ENCODE assay signal across 19 cellular contexts in genomic region chr16:87414251-87414680, GRCh38. TPM values are rescaled to one million over a fixed set of nuclear protein-coding genes. Genes with fewer than 3 reads are reported as not detected.
DNase-seq lines count a peak whose midpoint lies in the region; ATAC-seq and TF ChIP-seq lines count a peak whose summit lies in the region.
"Had no signal": no experiment of that assay in that cellular context is flagged by ENCODE, and none has a peak within 500 bp of the region (broad histone marks: within the 10 kb centered on the region; RNA-seq: fewer than 3 reads in every experiment).

No MANE protein-coding gene starts in this region.

- H3K36me3 ChIP-seq in sigmoid colon: peaks cover 18 to 97% (median 38%) of the 10 kb centered on the region in 4 donors
- H3K36me3 ChIP-seq: SJCRH30 had no signal

- TF ChIP-seq POLR2A in sigmoid colon (IDR thresholded peaks at IDR 0.05): no peak
- no peak for TF ChIP-seq POLR2A in erythroblast (IDR thresholded peaks at IDR 0.05; ENCODE audit: low read length)

- no peaks in the 10 kb centered on the region for H3K4me1 ChIP-seq in sigmoid colon
- H3K4me1 ChIP-seq: BLaER1 treated with 17β-estradiol and CSF1 and Interleukin-3, amounts not matched to agents 10 nM and 100 nM; SJCRH30 had no signal

- H3K36me3 Mint-ChIP-seq in activated T-cell treated with anti-CD3 and anti-CD28 coated beads, Interleukin-2, amount 50 U/mL, for 72 hours (ENCODE audit: insufficient read depth in 2 of 2): peaks cover 2 to 3% of the 10 kb centered on the region in 2 donors
- H3K36me3 Mint-ChIP-seq in HFFc6 (ENCODE audit: low read depth): peaks cover 23% of the 10 kb centered on the region

- H3K27ac ChIP-seq in sigmoid colon: no peak overlapping the region
- H3K27ac ChIP-seq: BLaER1 treated with 17β-estradiol and CSF1 and Interleukin-3, amounts not matched to agents 10 nM and 100 nM; SJCRH30 had no signal

- peak overlapping the region; percentile 33 for H3K27ac Mint-ChIP-seq in activated T-cell treated with anti-CD3 and anti-CD28 coated beads, Interleukin-2, amount 50 U/mL, for 72 hours
- H3K27ac Mint-ChIP-seq in HFFc6: no peak overlapping the region
- H3K27ac Mint-ChIP-seq: IgD-negative memory B cell had no signal

- peaks cover 9% of the 10 kb centered on the region for H3K4me1 Mint-ChIP-seq in activated T-cell treated with anti-CD3 and anti-CD28 coated beads, Interleukin-2, amount 50 U/mL, for 72 hours (ENCODE audit: low read depth)
- H3K4me1 Mint-ChIP-seq in HFFc6 (ENCODE audit: low read depth): no peaks in the 10 kb centered on the region
- H3K4me1 Mint-ChIP-seq: CD8-positive, alpha-beta memory T cell had no signal

- no peaks in the 10 kb centered on the region for H3K9me3 Mint-ChIP-seq in activated T-cell treated with anti-CD3 and anti-CD28 coated beads, Interleukin-2, amount 50 U/mL, for 72 hours
- no peaks in the 10 kb centered on the region for H3K9me3 Mint-ChIP-seq in HFFc6
- H3K9me3 Mint-ChIP-seq: CD8-positive, alpha-beta memory T cell; IgD-negative memory B cell had no signal

- H3K27me3 Mint-ChIP-seq in activated T-cell treated with anti-CD3 and anti-CD28 coated beads, Interleukin-2, amount 50 U/mL, for 72 hours (ENCODE audit: low read depth): no peaks in the 10 kb centered on the region
- H3K27me3 Mint-ChIP-seq in HFFc6 (ENCODE audit: insufficient read depth): peaks cover 2% of the 10 kb centered on the region; the same call in 1 of the 2 replicates

- TF ChIP-seq CTCF in HFFc6 (IDR thresholded peaks at IDR 0.05) (no peak), epithelial cell of esophagus (IDR thresholded peaks at IDR 0.05; ENCODE audit: insufficient read depth, low read depth, low read length, missing control alignments) (no peak), sigmoid colon (IDR thresholded peaks at IDR 0.05) (no peak)

- ATAC-seq in activated T-cell treated with anti-CD3 and anti-CD28 coated beads, Interleukin-2, amount 50 U/mL, for 72 hours (replicated peaks in 1 of 2): peak; percentile 73 to 76

- H3K4me3 Mint-ChIP-seq in activated T-cell treated with anti-CD3 and anti-CD28 coated beads, Interleukin-2, amount 50 U/mL, for 72 hours: no peak overlapping the region
- H3K4me3 Mint-ChIP-seq in HFFc6: no peak overlapping the region
- H3K4me3 Mint-ChIP-seq: CD8-positive, alpha-beta memory T cell; IgD-negative memory B cell had no signal

- intact Hi-C loops in sigmoid colon (cut with DNase I): loop anchor here (10.0 kb wide), 1 partner anchor 131 kb away; no protein-coding TSS in a partner anchor

- H3K4me3 ChIP-seq in epithelial cell of esophagus (ENCODE audit: low read length): no peak overlapping the region
- no peak overlapping the region for H3K4me3 ChIP-seq in sigmoid colon
- H3K4me3 ChIP-seq: BLaER1 treated with 17β-estradiol and CSF1 and Interleukin-3, amounts not matched to agents 10 nM and 100 nM; SJCRH30 had no signal

- no peaks in the 10 kb centered on the region for H3K9me3 ChIP-seq in sigmoid colon
- H3K9me3 ChIP-seq: BLaER1 treated with 17β-estradiol and CSF1 and Interleukin-3, amounts not matched to agents 10 nM and 100 nM; SJCRH30 had no signal

- peak; percentile 36 to 53 for DNase-seq in activated T-cell treated with anti-CD3 and anti-CD28 coated beads, Interleukin-2, amount 50 U/mL, for 72 hours
- DNase-seq in activated T-cell treated with anti-CD3 and anti-CD28 coated beads for 4 hours (no peak), HFFc6 (peak; percentile 10), epithelial cell of esophagus (ENCODE audit: low read depth) (peak; percentile 51), sigmoid colon (peak; percentile 60), erythroblast (lab: John Stamatoyannopoulos, UW) (no peak), T1000 (lab: John Stamatoyannopoulos, UW) (no peak), HPDE6-E6E7 (ENCODE audit: extremely low spot score) (no peak)
- DNase-seq: CD8-positive, alpha-beta memory T cell; DMS79 treated with DMSO at 0.1 percent for 48 hours; Kasumi-1; NCI-H1417; NCI-H1930; NCI-H446; OCI-M1; RPMI8226; SJCRH30 had no signal

- H3K27me3 ChIP-seq in sigmoid colon: no peaks in the 10 kb centered on the region
- H3K27me3 ChIP-seq: BLaER1 treated with 17β-estradiol and CSF1 and Interleukin-3, amounts not matched to agents 10 nM and 100 nM; SJCRH30 had no signal

- 54 to 76% methylated on average over 24 of the region's 24 CpGs for WGBS in sigmoid colon, 2 donors

- TF ChIP-seq EP300 in sigmoid colon (IDR thresholded peaks at IDR 0.05): no peak

RNA-seq across cellular contexts. Expression of gene MAP1LC3B, which starts 22.1 kb away (rescaled TPM):
- 100 to 1,000 TPM; 116 to 146 TPM for total RNA-seq in activated T-cell treated with anti-CD3 and anti-CD28 coated beads, Interleukin-2, amount 50 U/mL, for 72 hours
- 100 to 1,000 TPM in 2 of 6 experiments, 10 to 100 TPM in 4; 81.3 to 112 (median 85.4) TPM for total RNA-seq in HFFc6 (2021; fragmentation: NEBNext Ultra II Directional; extraction: Animal tissue kit (Norgen Biotek cat#: 25700))
- total RNA-seq in sigmoid colon: 10 to 100 TPM; 50.0 to 62.6 (median 62.2) TPM
- polyA plus RNA-seq in sigmoid colon: 100 to 1,000 TPM in 1 of 3 donors, 10 to 100 TPM in 2; 48.0 to 137 (median 76.3) TPM

RNA-seq across cellular contexts. Expression of gene FBXO31, which starts 30.7 kb away (rescaled TPM):
- 10 to 100 TPM; 33.7 to 36.8 TPM for total RNA-seq in activated T-cell treated with anti-CD3 and anti-CD28 coated beads, Interleukin-2, amount 50 U/mL, for 72 hours
- 10 to 100 TPM; 23.0 to 30.0 (median 25.1) TPM for total RNA-seq in HFFc6 (2021; fragmentation: NEBNext Ultra II Directional; extraction: Animal tissue kit (Norgen Biotek cat#: 25700))
- total RNA-seq in sigmoid colon: 100 to 1,000 TPM in 2 of 4 donors, 10 to 100 TPM in 2; 86.7 to 120 (median 98.4) TPM
- polyA plus RNA-seq in sigmoid colon: 10 to 100 TPM; 15.0 to 40.0 (median 16.2) TPM

Comparison
In these comparisons a context has a peak if more than half of its experiments do, and no peak if none do; other contexts are left out.
1. DNase-seq: peak in activated T-cell treated with anti-CD3 and anti-CD28 coated beads, Interleukin-2, amount 50 U/mL, for 72 hours (2 of 2), HFFc6 (single experiment), epithelial cell of esophagus (single experiment) and sigmoid colon (single experiment); none in activated T-cell treated with anti-CD3 and anti-CD28 coated beads for 4 hours (single experiment), erythroblast (0 of 2), T1000 (single experiment) and HPDE6-E6E7 (single experiment).